Comparison of ENCODE assay signal across 20 cellular contexts in the genomic region with DNA sequence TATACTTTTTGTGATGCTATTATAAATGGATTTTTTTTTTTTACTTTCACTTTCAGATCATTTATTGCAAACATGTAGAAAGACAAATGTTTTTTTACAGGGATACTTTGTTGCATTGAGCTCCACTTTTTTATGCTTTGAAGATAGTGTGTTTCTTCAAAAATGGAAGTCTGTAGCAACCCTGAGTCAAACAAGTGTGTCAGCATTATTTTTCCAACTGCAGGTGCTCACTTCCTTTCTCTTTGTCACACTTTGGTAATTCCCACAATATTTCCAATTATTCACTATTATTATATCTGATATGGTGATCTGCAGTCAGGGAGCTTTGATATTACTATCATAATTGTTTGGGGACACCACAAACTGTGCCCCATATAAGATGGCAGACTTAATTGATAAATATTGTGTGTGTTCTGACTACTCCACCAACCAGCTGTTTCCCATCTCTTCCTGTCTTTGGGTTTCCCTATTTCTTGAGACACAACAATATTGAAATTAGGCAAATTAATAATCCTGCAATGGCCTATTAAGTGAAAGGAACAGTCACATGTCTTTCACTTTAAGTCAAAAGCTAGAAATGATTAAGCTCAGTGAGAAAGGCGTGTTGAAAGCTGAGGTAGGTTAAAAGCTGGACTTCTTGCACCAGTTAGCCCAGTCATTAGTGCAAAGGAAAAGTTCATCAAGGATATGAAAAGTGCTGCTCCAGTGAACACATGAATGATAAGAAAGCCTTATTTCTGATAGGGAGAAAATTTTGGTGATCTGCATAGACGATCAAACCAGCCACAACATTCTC.
DNase-seq lines count a peak whose midpoint lies in the region; ATAC-seq, FAIRE-seq and TF ChIP-seq lines count a peak whose summit lies in the region.
"Had no signal": no experiment of that assay in that cellular context is flagged by ENCODE, and none has a peak within 500 bp of the region (broad histone marks: within the 10 kb centered on the region; RNA-seq: fewer than 3 reads in every experiment).

No MANE protein-coding gene starts in this region.

- no peak for TF ChIP-seq CTCF in HepG2 (CRISPR knock-in tag; IDR thresholded peaks at IDR 0.05)
- TF ChIP-seq CTCF in right lobe of liver (IDR thresholded peaks at IDR 0.05): no peak
- no peak for TF ChIP-seq CTCF in KMS-11 (conservative IDR thresholded peaks at IDR 0.05; ENCODE audit: low read depth, low read length)
- no peak for TF ChIP-seq CTCF in K562 (IDR thresholded peaks at IDR 0.05 in 2 of 3, conservative IDR thresholded peaks at IDR 0.05 in 1 of 3; ENCODE audit: insufficient read depth in 2 of 3, low read depth in 1 of 3, low read length in 3 of 3)
- TF ChIP-seq CTCF in CD4-positive, alpha-beta T cell (IDR thresholded peaks at IDR 0.05): no peak
- TF ChIP-seq CTCF in tibial nerve (IDR thresholded peaks at IDR 0.05): no peak

- no peak overlapping the region for H3K4me3 ChIP-seq in HepG2 (replicated peaks in 1 of 3; ENCODE audit: insufficient read depth in 1 of 3, low read depth in 2 of 3, low read length in 3 of 3)
- H3K4me3 ChIP-seq in right lobe of liver: no peak overlapping the region
- no peak overlapping the region for H3K4me3 ChIP-seq in KMS-11 (IDR thresholded peaks at IDR 0.05; ENCODE audit: insufficient read depth, low read depth, low read length)
- H3K4me3 ChIP-seq in K562: no peak overlapping the region
- no peak overlapping the region for H3K4me3 ChIP-seq in tibial nerve
- H3K4me3 ChIP-seq: GM23338 had no signal

- ATAC-seq in HepG2: no peak
- ATAC-seq in right lobe of liver: no peak
- no peak for ATAC-seq in K562
- no peak for ATAC-seq in CD4-positive, alpha-beta T cell (ENCODE audit: poor library complexity)
- ATAC-seq in GM18870 (IDR thresholded peaks at IDR 0.05; ENCODE audit: unreplicated experiment): no peak
- ATAC-seq: CD8-positive, alpha-beta T cell; GM23338 had no signal

- TF ChIP-seq EP300 in HepG2 (IDR thresholded peaks at IDR 0.05; ENCODE audit: low read depth in 2 of 2, low read length in 2 of 2) (no peak), HepG2 (CRISPR knock-in tag; IDR thresholded peaks at IDR 0.05; ENCODE audit: borderline replicate concordance) (no peak), K562 (IDR thresholded peaks at IDR 0.05; ENCODE audit: low read length) (no peak), tibial nerve (IDR thresholded peaks at IDR 0.05) (no peak)

- no peaks in the 10 kb centered on the region for H3K9me1 ChIP-seq in K562 (ENCODE audit: control insufficient read depth, insufficient read depth, low read length)

- POLR2A ChIA-PET in HepG2 (lab: Yijun Ruan, JAX): no interaction called here
- POLR2A ChIA-PET in K562 (lab: Yijun Ruan, JAX): interaction anchor here (1.1 to 1.6 kb wide), 3 partner anchors 9 to 38 kb away, joined by 3 to 6 read pairs (median 3); no protein-coding TSS in a partner anchor
- POLR2A ChIA-PET in CD4-positive, alpha-beta T cell (lab: Charles Lee): no interaction called here

- intact Hi-C loops in HepG2 (cut with micrococcal nuclease; ENCODE audit: unreplicated experiment) (no loop called here), right lobe of liver (cut with DNase I) (no loop called here), K562 (cut with micrococcal nuclease) (no loop called here)
- intact Hi-C loops in CD4-positive, alpha-beta T cell (cut with DNase I, micrococcal nuclease): no loop called here

- no peaks in the 10 kb centered on the region for H3K27me3 Mint-ChIP-seq in CD4-positive, alpha-beta T cell

- TF ChIP-seq POLR2A in HepG2 (IDR thresholded peaks at IDR 0.05; ENCODE audit: insufficient read depth in 1 of 2, low read depth in 2 of 2, low read length in 2 of 2): no peak
- no peak for TF ChIP-seq POLR2A in right lobe of liver (IDR thresholded peaks at IDR 0.05)
- no peak for TF ChIP-seq POLR2A in K562 (conservative IDR thresholded peaks at IDR 0.05)
- no peak for TF ChIP-seq POLR2A in tibial nerve (IDR thresholded peaks at IDR 0.05)

- H3K4me1 ChIP-seq in HepG2 (ENCODE audit: insufficient read depth, low read length): no peaks in the 10 kb centered on the region
- H3K4me1 ChIP-seq in right lobe of liver: no peaks in the 10 kb centered on the region
- peaks cover 11% of the 10 kb centered on the region for H3K4me1 ChIP-seq in KMS-11 (ENCODE audit: low read depth, poor library complexity, severe bottlenecking)
- H3K4me1 ChIP-seq in K562 (replicated peaks in 1 of 2; ENCODE audit: control insufficient read depth in 2 of 2, insufficient read depth in 2 of 2, low read length in 2 of 2): no peaks in the 10 kb centered on the region; a peak in 1 of 5 replicates
- peaks cover 0 to 5% (median 0%) of the 10 kb centered on the region in 4 donors for H3K4me1 ChIP-seq in tibial nerve

- no peak for TF ChIP-seq RAD21 in HepG2 (CRISPR knock-in tag; IDR thresholded peaks at IDR 0.05)
- TF ChIP-seq RAD21 in K562 (CRISPR knock-in tag; conservative IDR thresholded peaks at IDR 0.05 in 1 of 2, IDR thresholded peaks at IDR 0.05 in 1 of 2): no peak

- FAIRE-seq in HepG2 (lab: Jason Lieb, UNC) (no peak), K562 (lab: Jason Lieb, UNC) (no peak)
- FAIRE-seq: D721Med, G401.6 had no signal

- H3K36me3 Mint-ChIP-seq in CD4-positive, alpha-beta T cell (ENCODE audit: low read depth): peaks cover 41% of the 10 kb centered on the region

- CTCF ChIA-PET in HepG2 (lab: Yijun Ruan, JAX; ENCODE audit: low intra/inter-chr PET ratio, low total read pairs): no interaction called here
- CTCF ChIA-PET in K562 (lab: Yijun Ruan, JAX; ENCODE audit: low intra/inter-chr PET ratio): no interaction called here
- CTCF ChIA-PET in CD4-positive, alpha-beta T cell (lab: Charles Lee): no interaction called here

- H4K20me1 ChIP-seq in HepG2 (ENCODE audit: insufficient read depth, low read length) (no peaks in the 10 kb centered on the region), KMS-11 (ENCODE audit: insufficient read depth) (no peaks in the 10 kb centered on the region), K562 (replicated peaks; ENCODE audit: control insufficient read depth, insufficient read depth, low read length) (no peaks in the 10 kb centered on the region)

- H3K27ac ChIP-seq in HepG2 (ENCODE audit: extremely low read length, insufficient read depth, low read length): no peak overlapping the region
- H3K27ac ChIP-seq in right lobe of liver: no peak overlapping the region
- H3K27ac ChIP-seq in KMS-11: no peak overlapping the region
- no peak overlapping the region for H3K27ac ChIP-seq in K562 (ENCODE audit: extremely low read depth, low read depth, low read length)
- no peak overlapping the region for H3K27ac ChIP-seq in CD4-positive, alpha-beta T cell (ENCODE audit: low read depth, low read length)
- H3K27ac ChIP-seq in tibial nerve: no peak overlapping the region
- H3K27ac ChIP-seq: C4-2B had no signal

- H3K4me2 ChIP-seq in HepG2 (ENCODE audit: low read depth, low read length) (no peak overlapping the region), KMS-11 (peak overlapping the region; percentile 17; the same call in 1 of the 2 replicates), K562 (ENCODE audit: insufficient read depth, low read length) (no peak overlapping the region)
- H3K4me2 ChIP-seq: GM23338 had no signal

- H3K79me2 ChIP-seq in HepG2 (ENCODE audit: insufficient read depth, low read length) (no peaks in the 10 kb centered on the region), KMS-11 (ENCODE audit: insufficient read depth, low read depth) (no peaks in the 10 kb centered on the region), K562 (ENCODE audit: control insufficient read depth, insufficient read depth, low read length) (no peaks in the 10 kb centered on the region; the same call in 1 of the 3 replicates)

- H3K4me3 Mint-ChIP-seq in CD4-positive, alpha-beta T cell: no peak overlapping the region
- H3K4me3 Mint-ChIP-seq: CD8-positive, alpha-beta T cell; GM23338 had no signal

- no peak overlapping the region for H3K27ac Mint-ChIP-seq in CD4-positive, alpha-beta T cell
- H3K27ac Mint-ChIP-seq: CD8-positive, alpha-beta T cell; GM23338 had no signal

- H3K27me3 ChIP-seq in HepG2 (ENCODE audit: control insufficient read depth in 1 of 2, insufficient read depth in 2 of 2, low read length in 2 of 2) (no peaks in the 10 kb centered on the region), right lobe of liver (no peaks in the 10 kb centered on the region), KMS-11 (ENCODE audit: insufficient read depth, low read depth) (no peaks in the 10 kb centered on the region), K562 (ENCODE audit: control insufficient read depth in 2 of 2, insufficient read depth in 2 of 2, low read length in 2 of 2) (no peaks in the 10 kb centered on the region), tibial nerve (no peaks in the 10 kb centered on the region)
- H3K27me3 ChIP-seq in CD4-positive, alpha-beta T cell (ENCODE audit: control insufficient read depth, insufficient read depth, low read length): no peaks in the 10 kb centered on the region

- H3K9ac ChIP-seq in HepG2 (ENCODE audit: insufficient read depth, low read depth, low read length) (no peak overlapping the region), KMS-11 (no peak overlapping the region), K562 (ENCODE audit: insufficient read depth in 1 of 2, low read depth in 2 of 2, low read length in 2 of 2) (no peak overlapping the region)

- H3K36me3 ChIP-seq in HepG2 (replicated peaks in 1 of 2; ENCODE audit: control insufficient read depth in 1 of 2, insufficient read depth in 2 of 2, low read length in 2 of 2) (no peaks in the 10 kb centered on the region), right lobe of liver (no peaks in the 10 kb centered on the region), KMS-11 (ENCODE audit: insufficient read depth) (no peaks in the 10 kb centered on the region), K562 (ENCODE audit: control insufficient read depth, insufficient read depth, low read length) (no peaks in the 10 kb centered on the region), tibial nerve (peaks cover 0 to 7% (median 0%) of the 10 kb centered on the region in 3 donors)

- DNase-seq in HepG2 (ENCODE audit: low spot score): no peak
- no peak for DNase-seq in right lobe of liver
- no peak for DNase-seq in K562 (ENCODE audit: extremely low read depth in 1 of 4, low spot score in 3 of 4)
- DNase-seq in CD4-positive, alpha-beta T cell: no peak
- no peak for DNase-seq in tibial nerve (ENCODE audit: low spot score in 2 of 2)
- DNase-seq: 8988T; ACHN; CD8-positive, alpha-beta T cell; COR-L47; DMS153; DMS79 treated with DMSO at 0.1 percent for 48 hours; EL; H7; Kasumi-1 had no signal

- peaks cover 5% of the 10 kb centered on the region for H3K9me3 Mint-ChIP-seq in CD4-positive, alpha-beta T cell

- no peaks in the 10 kb centered on the region for H3K4me1 Mint-ChIP-seq in CD4-positive, alpha-beta T cell (ENCODE audit: low read depth)

- no TSS peak for BruUV-seq in HepG2 (replicated peaks; lab: Mats Ljungman, UMichigan)
- TSS peak; percentile 7 for BruUV-seq in K562 (replicated peaks; lab: Mats Ljungman, UMichigan)

- H3K9me3 ChIP-seq in HepG2 (ENCODE audit: low read length) (peaks cover 13% of the 10 kb centered on the region), right lobe of liver (no peaks in the 10 kb centered on the region), K562 (replicated peaks; ENCODE audit: control insufficient read depth, insufficient read depth, low read depth, low read length) (peaks cover 4% of the 10 kb centered on the region; the same call in 1 of the 2 replicates), tibial nerve (peaks cover 0 to 21% (median 2%) of the 10 kb centered on the region in 4 donors)
- H3K9me3 ChIP-seq in CD4-positive, alpha-beta T cell (ENCODE audit: control insufficient read depth, low read length): peaks cover 10% of the 10 kb centered on the region

- in situ Hi-C loops in HepG2 (cut with HindIII; ENCODE audit: extremely low pct_ligation_motif_present, low pct_unique_long_range_greater_than_20kb) (no loop called here), K562 (cut with MboI) (no loop called here)

- H2AFZ ChIP-seq in HepG2 (ENCODE audit: low read length) (no peak overlapping the region), KMS-11 (ENCODE audit: low read depth) (no peak overlapping the region), K562 (ENCODE audit: low read depth, low read length) (no peak overlapping the region)
- H2AFZ ChIP-seq: GM23338 had no signal

- WGBS in HepG2 (ENCODE audit: low lambda C conversion rate): 96% methylated on average over 2 of the region's 2 CpGs
- WGBS in right lobe of liver (ENCODE audit: insufficient coverage, low coverage, low lambda C conversion rate, missing lambda C conversion rate): 79% methylated on average over 1 of the region's 2 CpGs
- WGBS in K562 (ENCODE audit: insufficient coverage, low coverage, missing lambda C conversion rate): 74% methylated on average over 2 of the region's 2 CpGs
- 94 to 96% methylated on average over 2 of the region's 2 CpGs for WGBS in tibial nerve, 2 donors

Comparison
In these comparisons a context has a peak if more than half of its experiments do, and no peak if none do; other contexts are left out.
1. Of the 241 proteins assayed by ChIP-seq in both HepG2 and K562: peak only in HepG2: MAFF and MAFK; only in K562: MAFG; in both: none; in neither: 238.